13 cellular contexts compared by ENCODE assay signal in genomic region chr4:79913581-79913980, GRCh38.
DNase-seq lines count a peak whose midpoint lies in the region; ATAC-seq and TF ChIP-seq lines count a peak whose summit lies in the region.
"Had no signal": no experiment of that assay in that cellular context is flagged by ENCODE, and none has a peak within 500 bp of the region (broad histone marks: within the 10 kb centered on the region; RNA-seq: fewer than 3 reads in every experiment).

No MANE protein-coding gene starts in this region.

- peaks cover 7% of the 10 kb centered on the region for H3K4me1 Mint-ChIP-seq in activated T-helper 17 cell treated with anti-CD3 and anti-CD28 coated beads, Interleukin-2, amount 50 U/mL, for 72 hours

- no peak overlapping the region for H2AFZ ChIP-seq in DND-41 (ENCODE audit: low read depth, low read length)

- no peak for TF ChIP-seq CTCF in DND-41 (IDR thresholded peaks at IDR 0.05; ENCODE audit: borderline replicate concordance, extremely low read depth, low read length, poor library complexity, severe bottlenecking)

- H3K36me3 Mint-ChIP-seq in activated T-helper 17 cell treated with anti-CD3 and anti-CD28 coated beads, Interleukin-2, amount 50 U/mL, for 72 hours (ENCODE audit: low read depth), result peaks cover 18% of the 10 kb centered on the region
- H3K36me3 Mint-ChIP-seq: WTC11 had no signal

- H3K9me3 ChIP-seq in DND-41 (ENCODE audit: insufficient read depth, low read length, severe bottlenecking), result no peaks in the 10 kb centered on the region
- H3K9me3 ChIP-seq: heart left ventricle, thyroid gland had no signal

- no peak overlapping the region for H3K9ac ChIP-seq in DND-41 (ENCODE audit: low read depth, low read length)

- H3K4me2 ChIP-seq in DND-41 (ENCODE audit: insufficient read depth, low read length), result no peak overlapping the region

- H3K27me3 ChIP-seq in DND-41 (ENCODE audit: insufficient read depth, low read length, poor library complexity), result no peaks in the 10 kb centered on the region
- H3K27me3 ChIP-seq: heart left ventricle, thyroid gland had no signal

- no peaks in the 10 kb centered on the region for H3K27me3 Mint-ChIP-seq in activated T-helper 17 cell treated with anti-CD3 and anti-CD28 coated beads, Interleukin-2, amount 50 U/mL, for 72 hours

- no peaks in the 10 kb centered on the region for H3K9me3 Mint-ChIP-seq in activated T-helper 17 cell treated with anti-CD3 and anti-CD28 coated beads, Interleukin-2, amount 50 U/mL, for 72 hours
- H3K9me3 Mint-ChIP-seq: WTC11 had no signal

- peaks cover 3% of the 10 kb centered on the region for H3K36me3 ChIP-seq in DND-41 (ENCODE audit: insufficient read depth, low read length)
- H3K36me3 ChIP-seq: heart left ventricle, thyroid gland had no signal

- H3K4me1 ChIP-seq in DND-41 (ENCODE audit: insufficient read depth, low read length), result peaks cover 2% of the 10 kb centered on the region; the same call in 1 of the 2 replicates
- H3K4me1 ChIP-seq: thyroid gland had no signal

- H3K27ac Mint-ChIP-seq in activated T-helper 17 cell treated with anti-CD3 and anti-CD28 coated beads, Interleukin-2, amount 50 U/mL, for 72 hours, result no peak overlapping the region
- H3K27ac Mint-ChIP-seq: WTC11 had no signal

- no peaks in the 10 kb centered on the region for H4K20me1 ChIP-seq in DND-41 (ENCODE audit: insufficient read depth, low read length)

- H3K79me2 ChIP-seq in DND-41 (ENCODE audit: insufficient read depth, low read length), result no peaks in the 10 kb centered on the region

- H3K4me3 Mint-ChIP-seq in activated T-helper 17 cell treated with anti-CD3 and anti-CD28 coated beads, Interleukin-2, amount 50 U/mL, for 72 hours, result no peak overlapping the region
- H3K4me3 Mint-ChIP-seq: WTC11 had no signal

- H3K27ac ChIP-seq in DND-41 (ENCODE audit: low read length), result no peak overlapping the region
- H3K27ac ChIP-seq: heart left ventricle, thyroid gland had no signal

- ATAC-seq in DND-41 (ENCODE audit: insufficient read depth, low read depth) (peak; percentile 55; the same call in 1 of the 3 replicates), GM19452 (IDR thresholded peaks at IDR 0.05; ENCODE audit: unreplicated experiment) (no peak)
- peak; percentile 86 for ATAC-seq in activated T-helper 17 cell treated with anti-CD3 and anti-CD28 coated beads, Interleukin-2, amount 50 U/mL, for 72 hours (replicated peaks)
- ATAC-seq: WTC11 had no signal

- no peak for DNase-seq in DND-41
- DNase-seq in HS-27A (ENCODE audit: low read depth), result peak; percentile 12
- DNase-seq in kidney tubule cell (ENCODE audit: low spot score), result peak; percentile 45
- DNase-seq in GDM1 (lab: John Stamatoyannopoulos, UW), result no peak
- DNase-seq in NCI-H2227 treated with DMSO at 0.1 percent for 48 hours (lab: John Stamatoyannopoulos, UW), result no peak
- no peak for DNase-seq in RKO (ENCODE audit: low spot score)
- DNase-seq: activated effector memory CD4-positive, alpha-beta T cell treated with Interleukin-2 at 50 U/mL for 16 hours; heart left ventricle; NCI-H2171; thyroid gland had no signal

- H3K4me3 ChIP-seq in DND-41 (ENCODE audit: low read depth in 1 of 2, low read length in 2 of 2), result no peak overlapping the region
- H3K4me3 ChIP-seq: heart left ventricle, thyroid gland had no signal

Comparison
In these comparisons a context has a peak if more than half of its experiments do, and no peak if none do; other contexts are left out.
1. DNase-seq: peak in HS-27A (single experiment) and kidney tubule cell (single experiment); none in DND-41 (single experiment), GDM1 (single experiment), NCI-H2227 treated with DMSO at 0.1 percent for 48 hours (single experiment) and RKO (single experiment).